Comparison of ENCODE assay signal across 12 cellular contexts in the genomic region with DNA sequence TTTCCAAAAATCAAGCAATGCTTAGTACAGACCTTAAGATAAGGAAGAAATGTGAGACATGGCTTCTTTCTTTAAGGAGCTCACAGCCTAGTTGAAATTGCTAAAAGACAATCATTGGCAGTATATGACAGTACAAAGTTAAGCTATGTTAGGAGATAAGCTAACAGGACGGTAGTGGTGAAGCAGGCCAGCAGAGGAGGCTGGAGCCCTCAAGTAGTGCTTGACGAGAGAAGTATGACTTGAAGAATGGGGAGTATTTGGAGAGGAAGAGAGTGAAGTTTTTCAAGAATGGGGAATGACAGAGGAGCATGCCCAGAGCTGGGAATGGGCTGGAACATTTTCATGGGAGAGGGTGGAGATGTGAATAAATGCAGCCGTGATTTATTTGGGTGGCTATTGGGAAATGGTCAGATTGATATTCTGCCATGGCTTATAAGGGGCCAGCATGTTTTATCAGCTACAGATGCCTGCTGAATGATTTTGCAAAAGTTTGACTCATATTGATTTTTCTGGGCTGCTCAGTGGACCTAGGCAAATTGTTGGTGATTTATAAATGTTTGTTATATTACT. TPM values are rescaled to one million over a fixed set of nuclear protein-coding genes. Genes with fewer than 3 reads are reported as not detected.
DNase-seq lines count a peak whose midpoint lies in the region; ATAC-seq and TF ChIP-seq lines count a peak whose summit lies in the region.
"Had no signal": no experiment of that assay in that cellular context is flagged by ENCODE, and none has a peak within 500 bp of the region (broad histone marks: within the 10 kb centered on the region; RNA-seq: fewer than 3 reads in every experiment).

No MANE protein-coding gene starts in this region.

- no peak for TF ChIP-seq CTCF in progenitor cell of endocrine pancreas (IDR thresholded peaks at IDR 0.05; ENCODE audit: unreplicated experiment)
- no peak for TF ChIP-seq CTCF in omental fat pad (IDR thresholded peaks at IDR 0.05)

- 42% methylated on average over 3 of the region's 3 CpGs for WGBS in right cardiac atrium

- peak; percentile 62 to 65 for ATAC-seq in right cardiac atrium
- no peak for ATAC-seq in omental fat pad (ENCODE audit: low FRiP score)

- H3K27ac Mint-ChIP-seq in progenitor cell of endocrine pancreas: peak overlapping the region; percentile 85
- no peak overlapping the region for H3K27ac Mint-ChIP-seq in activated naive CD4-positive, alpha-beta T cell treated with anti-CD3 and anti-CD28 coated beads, Interleukin-2, amount 10 ng/mL, durations not matched to agents 7 days and 5 days

- no peaks in the 10 kb centered on the region for H3K27me3 Mint-ChIP-seq in progenitor cell of endocrine pancreas
- H3K27me3 Mint-ChIP-seq in activated naive CD4-positive, alpha-beta T cell treated with anti-CD3 and anti-CD28 coated beads, Interleukin-2, amount 10 ng/mL, durations not matched to agents 7 days and 5 days: no peaks in the 10 kb centered on the region
- H3K27me3 Mint-ChIP-seq: central memory CD8-positive, alpha-beta T cell had no signal

- H3K27ac ChIP-seq in right cardiac atrium (ENCODE audit: low read length): peak overlapping the region; percentile 8

- peak; percentile 71 for DNase-seq in GM03348 (ENCODE audit: low spot score)
- peak; percentile 68 for DNase-seq in amniotic epithelial cell (ENCODE audit: low read depth)
- peak in 1 of 3 donors; percentile 48 for DNase-seq in right cardiac atrium
- DNase-seq in progenitor cell of endocrine pancreas (ENCODE audit: low spot score, unreplicated experiment): no peak
- no peak for DNase-seq in omental fat pad (ENCODE audit: low spot score)
- no peak for DNase-seq in stimulated activated CD4-positive, alpha-beta T cell treated with anti-CD3 and anti-CD28 coated beads, Interleukin-4, amount 100 ng/mL, for 4 hours
- no peak for DNase-seq in activated naive CD4-positive, alpha-beta T cell treated with anti-CD3 and anti-CD28 coated beads, Interleukin-2, amount 10 ng/mL, durations not matched to agents 7 days and 5 days
- DNase-seq in erythroblast (lab: John Stamatoyannopoulos, UW): no peak
- DNase-seq: activated CD8-positive, alpha-beta memory T cell treated with anti-CD3 and anti-CD28 coated beads, Interleukin-2, amount 50 U/mL, for 4 hours; NCI-H2081; spleen had no signal

- no peak overlapping the region for H3K4me3 ChIP-seq in right cardiac atrium (ENCODE audit: low read length)
- H3K4me3 ChIP-seq: spleen had no signal

- TF ChIP-seq POLR2A in erythroblast (IDR thresholded peaks at IDR 0.05; ENCODE audit: low read length): no peak

- intact Hi-C loops in right cardiac atrium (cut with DNase I): loop anchor here in 1 of 4 donors (5.0 kb wide), 1 partner anchor 41 kb away; a partner anchor contains a TSS

- peaks cover 2% of the 10 kb centered on the region for H3K36me3 Mint-ChIP-seq in progenitor cell of endocrine pancreas (ENCODE audit: insufficient read depth)
- no peaks in the 10 kb centered on the region for H3K36me3 Mint-ChIP-seq in activated naive CD4-positive, alpha-beta T cell treated with anti-CD3 and anti-CD28 coated beads, Interleukin-2, amount 10 ng/mL, durations not matched to agents 7 days and 5 days

- no peaks in the 10 kb centered on the region for H3K9me3 ChIP-seq in right cardiac atrium (ENCODE audit: control insufficient read depth, low read length)
- H3K9me3 ChIP-seq: spleen had no signal

- no peaks in the 10 kb centered on the region for H3K27me3 ChIP-seq in right cardiac atrium (ENCODE audit: control insufficient read depth, insufficient read depth)
- H3K27me3 ChIP-seq: spleen had no signal

- H3K4me1 Mint-ChIP-seq in progenitor cell of endocrine pancreas (ENCODE audit: low read depth): peaks cover 45% of the 10 kb centered on the region
- no peaks in the 10 kb centered on the region for H3K4me1 Mint-ChIP-seq in activated naive CD4-positive, alpha-beta T cell treated with anti-CD3 and anti-CD28 coated beads, Interleukin-2, amount 10 ng/mL, durations not matched to agents 7 days and 5 days
- H3K4me1 Mint-ChIP-seq: central memory CD8-positive, alpha-beta T cell had no signal

- H3K9me3 Mint-ChIP-seq in progenitor cell of endocrine pancreas (ENCODE audit: low read depth): peaks cover 4% of the 10 kb centered on the region
- peaks cover 7% of the 10 kb centered on the region for H3K9me3 Mint-ChIP-seq in activated naive CD4-positive, alpha-beta T cell treated with anti-CD3 and anti-CD28 coated beads, Interleukin-2, amount 10 ng/mL, durations not matched to agents 7 days and 5 days

- no peaks in the 10 kb centered on the region for H3K4me1 ChIP-seq in right cardiac atrium (ENCODE audit: control insufficient read depth, insufficient read depth, low read length)

- H3K4me3 Mint-ChIP-seq in progenitor cell of endocrine pancreas (ENCODE audit: low read depth): peak overlapping the region; percentile 20
- no peak overlapping the region for H3K4me3 Mint-ChIP-seq in activated naive CD4-positive, alpha-beta T cell treated with anti-CD3 and anti-CD28 coated beads, Interleukin-2, amount 10 ng/mL, durations not matched to agents 7 days and 5 days
- H3K4me3 Mint-ChIP-seq: central memory CD8-positive, alpha-beta T cell had no signal

- CTCF ChIA-PET in activated naive CD4-positive, alpha-beta T cell treated with anti-CD3 and anti-CD28 coated beads, Interleukin-2, amount 10 ng/mL, durations not matched to agents 7 days and 5 days (lab: Charles Lee): no interaction called here

RNA-seq across cellular contexts. Expression of a gene that starts 43.7 kb away (rescaled TPM):
- total RNA-seq in right cardiac atrium (1 to 10 TPM; 2.1 to 3.4 (median 2.5) TPM), progenitor cell of endocrine pancreas (11.0 and 11.4 TPM in 2 replicates), omental fat pad (10 to 100 TPM in 2 of 4 donors, 1 to 10 TPM in 2; 7.6 to 23.3 (median 12.5) TPM)
- polyA plus RNA-seq in right cardiac atrium: 3.0 TPM

Comparison
In these comparisons a context has a peak if more than half of its experiments do, and no peak if none do; other contexts are left out.
1. DNase-seq: peak in GM03348 (single experiment) and amniotic epithelial cell (single experiment); none in progenitor cell of endocrine pancreas (single experiment), omental fat pad (single experiment), stimulated activated CD4-positive, alpha-beta T cell treated with anti-CD3 and anti-CD28 coated beads, Interleukin-4, amount 100 ng/mL, for 4 hours (0 of 2), activated naive CD4-positive, alpha-beta T cell treated with anti-CD3 and anti-CD28 coated beads, Interleukin-2, amount 10 ng/mL, durations not matched to agents 7 days and 5 days (single experiment) and erythroblast (0 of 2).